In genomic region chr11:47243454-47243853, GRCh38 we compare ENCODE assay signal across 1 cellular context.
A peak's percentile ranks its signal among the peaks of the same experiment; 100 is the strongest.
TF ChIP-seq lines count a peak whose summit lies in the region.

No MANE protein-coding gene starts in this region.

TF ChIP-seq in HepG2, 621 proteins besides CTCF, POLR2A, EP300 and RAD21 (continued from another document and continues in another):
- TF ChIP-seq ZNF414 (CRISPR knock-in tag; IDR thresholded peaks at IDR 0.05), result no peak
- TF ChIP-seq KDM5A (IDR thresholded peaks at IDR 0.05; ENCODE audit: borderline replicate concordance, low read length), result no peak
- TF ChIP-seq TFE3 (CRISPR knock-in tag; IDR thresholded peaks at IDR 0.05), result 0 out of 2 replicates have a peak, but pooled peaks have one; percentile 17
- no peak for TF ChIP-seq ZNF549 (CRISPR knock-in tag; IDR thresholded peaks at IDR 0.05)
- TF ChIP-seq POLR2AphosphoS2 (IDR thresholded peaks at IDR 0.05; ENCODE audit: low read depth, low read length), result no peak
- TF ChIP-seq SOX6 (IDR thresholded peaks at IDR 0.05), result no peak
- TF ChIP-seq SOX6 (CRISPR knock-in tag; IDR thresholded peaks at IDR 0.05), result peak; percentile 33; the same call in 1 of the 2 replicates
- TF ChIP-seq MTERF4 (CRISPR knock-in tag; IDR thresholded peaks at IDR 0.05), result no peak
- 0 out of 2 replicates have a peak, but pooled peaks have one; percentile 20 for TF ChIP-seq NR2C2 (CRISPR knock-in tag; IDR thresholded peaks at IDR 0.05; ENCODE audit: borderline replicate concordance)
- no peak for TF ChIP-seq NFRKB (IDR thresholded peaks at IDR 0.05)
- no peak for TF ChIP-seq ZNF430 (CRISPR knock-in tag; IDR thresholded peaks at IDR 0.05)
- TF ChIP-seq ZNF691 (CRISPR knock-in tag; IDR thresholded peaks at IDR 0.05; ENCODE audit: borderline replicate concordance, low read depth), result no peak
- no peak for TF ChIP-seq ARID3A (IDR thresholded peaks at IDR 0.05; ENCODE audit: low read depth, low read length)
- TF ChIP-seq THAP11 (CRISPR knock-in tag; IDR thresholded peaks at IDR 0.05), result peak; percentile 72
- TF ChIP-seq GATAD2A (CRISPR knock-in tag; IDR thresholded peaks at IDR 0.05), result peak; percentile 86
- TF ChIP-seq NPAS2 (CRISPR knock-in tag; IDR thresholded peaks at IDR 0.05; ENCODE audit: borderline replicate concordance), result no peak
- no peak for TF ChIP-seq ZNF160 (CRISPR knock-in tag; IDR thresholded peaks at IDR 0.05)
- TF ChIP-seq SMARCC2 (IDR thresholded peaks at IDR 0.05), result no peak
- no peak for TF ChIP-seq ZNF337 (CRISPR knock-in tag; IDR thresholded peaks at IDR 0.05; ENCODE audit: borderline replicate concordance, low read depth)
- no peak for TF ChIP-seq ZSCAN21 (CRISPR knock-in tag; IDR thresholded peaks at IDR 0.05; ENCODE audit: borderline replicate concordance)
- TF ChIP-seq ZNF367 (CRISPR knock-in tag; IDR thresholded peaks at IDR 0.05; ENCODE audit: borderline replicate concordance), result no peak
- TF ChIP-seq ZNF784 (CRISPR knock-in tag; IDR thresholded peaks at IDR 0.05; ENCODE audit: borderline replicate concordance), result no peak
- TF ChIP-seq HBP1 (CRISPR knock-in tag; IDR thresholded peaks at IDR 0.05; ENCODE audit: low read depth), result no peak
- TF ChIP-seq SMAD3 (CRISPR knock-in tag; IDR thresholded peaks at IDR 0.05), result 0 out of 2 replicates have a peak, but pooled peaks have one; percentile 32
- TF ChIP-seq GRHL1 (CRISPR knock-in tag; conservative IDR thresholded peaks at IDR 0.05), result no peak
- TF ChIP-seq JARID2 (CRISPR knock-in tag; IDR thresholded peaks at IDR 0.05; ENCODE audit: insufficient replicate concordance), result no peak
- peak in 1 of 2 experiments; percentile 56; a peak in 1 of 4 replicates for TF ChIP-seq ATF4 (CRISPR knock-in tag; IDR thresholded peaks at IDR 0.05)
- TF ChIP-seq ETV5 (CRISPR knock-in tag; IDR thresholded peaks at IDR 0.05; ENCODE audit: borderline replicate concordance), result peak; percentile 39; the same call in 1 of the 2 replicates
- peak; percentile 84; the same call in 1 of the 2 replicates for TF ChIP-seq TGIF2 (CRISPR knock-in tag; IDR thresholded peaks at IDR 0.05)
- TF ChIP-seq KIAA2018 (CRISPR knock-in tag; IDR thresholded peaks at IDR 0.05; ENCODE audit: borderline replicate concordance), result no peak
- TF ChIP-seq PRDM15 (CRISPR knock-in tag; IDR thresholded peaks at IDR 0.05), result no peak
- TF ChIP-seq SOX13 (IDR thresholded peaks at IDR 0.05), result no peak
- 0 out of 4 replicates have a peak, but pooled peaks of 1 of the 2 experiments have one; percentile 33 for TF ChIP-seq SOX13 (CRISPR knock-in tag; conservative IDR thresholded peaks at IDR 0.05 in 1 of 2, IDR thresholded peaks at IDR 0.05 in 1 of 2)
